In the genomic region with DNA sequence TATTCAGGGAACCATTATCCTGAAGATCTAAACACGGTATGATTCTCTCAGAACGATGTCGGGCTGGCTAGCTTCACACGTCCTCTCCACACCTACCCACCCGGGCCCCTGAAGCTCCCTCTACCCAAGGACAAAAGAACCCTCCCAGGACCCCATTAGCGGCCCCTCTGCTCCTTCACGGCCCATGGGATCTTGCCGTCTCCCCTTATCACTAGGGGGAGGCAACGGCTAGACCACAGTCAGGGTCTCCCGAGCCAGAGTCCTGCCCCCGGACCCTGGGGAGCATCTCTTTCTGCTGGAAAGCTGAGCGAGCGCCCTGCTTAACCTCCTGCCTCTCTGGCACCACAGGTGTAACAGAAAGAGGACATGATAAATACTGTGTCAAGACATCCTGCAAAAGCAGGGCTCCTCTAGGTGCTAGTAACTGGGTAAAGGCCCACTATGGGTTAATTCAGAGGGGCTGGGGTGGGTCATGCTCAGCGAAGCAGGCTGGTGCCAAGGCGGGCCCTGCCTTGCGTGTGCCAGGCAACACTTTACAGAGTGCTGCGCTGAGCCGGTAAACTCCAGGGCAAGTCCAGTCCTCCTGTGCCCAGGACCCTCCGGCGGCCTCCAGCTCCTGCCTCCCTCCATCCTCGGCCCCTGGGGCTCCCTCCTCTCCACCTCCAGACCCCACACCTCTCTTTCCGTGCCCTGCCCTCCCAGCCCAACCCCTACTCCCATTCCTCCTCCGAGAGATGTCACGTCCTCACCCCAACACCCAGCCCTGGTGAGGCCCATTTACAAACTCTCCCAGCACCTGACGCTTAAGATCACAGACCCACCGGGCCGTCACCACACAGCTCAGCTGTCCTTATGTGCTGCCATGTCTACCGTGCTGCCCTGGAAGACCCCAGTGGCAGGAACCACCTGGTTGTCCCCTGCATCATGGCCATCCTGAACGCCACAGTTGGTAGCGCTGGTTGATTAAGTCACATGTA, we compare ENCODE assay signal across 11 cellular contexts. TPM values are rescaled to one million over a fixed set of nuclear protein-coding genes. Genes with fewer than 3 reads are reported as not detected.
DNase-seq lines count a peak whose midpoint lies in the region; ATAC-seq and TF ChIP-seq lines count a peak whose summit lies in the region.
"Had no signal": no experiment of that assay in that cellular context is flagged by ENCODE, and none has a peak within 500 bp of the region (broad histone marks: within the 10 kb centered on the region; RNA-seq: fewer than 3 reads in every experiment).

No MANE protein-coding gene starts in this region.

- H3K14ac ChIP-seq in H9 (ENCODE audit: insufficient read depth, low read length) = no peak overlapping the region

- no peaks in the 10 kb centered on the region for H3K27me3 ChIP-seq in H9 (ENCODE audit: insufficient read depth, low read length)
- H3K27me3 ChIP-seq: MG63, sigmoid colon, thyroid gland had no signal

- no peak overlapping the region for H2AFZ ChIP-seq in H9 (ENCODE audit: low read length)

- peaks cover 9% of the 10 kb centered on the region for H3K79me1 ChIP-seq in H9 (ENCODE audit: insufficient read depth, low read depth, low read length, poor library complexity, severe bottlenecking)

- peaks cover 18 to 28% of the 10 kb centered on the region in 2 experiments for H3K4me1 Mint-ChIP-seq in H9
- H3K4me1 Mint-ChIP-seq in activated CD8-positive, alpha-beta T cell treated with anti-CD3 and anti-CD28 coated beads, Interleukin-2, amount 10 ng/mL, durations not matched to agents 7 days and 5 days (ENCODE audit: low read depth) = peaks cover 36% of the 10 kb centered on the region
- H3K4me1 Mint-ChIP-seq in immature natural killer cell = peaks cover 47 to 54% of the 10 kb centered on the region in 2 donors

- H3K23ac ChIP-seq in H9 (ENCODE audit: insufficient read length, low read depth, low read length) = no peak overlapping the region

- peaks cover 4 to 10% (median 7%) of the 10 kb centered on the region in 3 experiments; a peak in 5 of 7 replicates for H3K36me3 Mint-ChIP-seq in H9 (ENCODE audit: insufficient read depth in 1 of 3, low read depth in 3 of 3)
- peaks cover 11% of the 10 kb centered on the region for H3K36me3 Mint-ChIP-seq in activated CD8-positive, alpha-beta T cell treated with anti-CD3 and anti-CD28 coated beads, Interleukin-2, amount 10 ng/mL, durations not matched to agents 7 days and 5 days (ENCODE audit: low read depth)
- H3K36me3 Mint-ChIP-seq in immature natural killer cell = no peaks in the 10 kb centered on the region

- H2BK120ac ChIP-seq in H9 (ENCODE audit: low read depth, low read length, poor library complexity, severe bottlenecking) = no peak overlapping the region

- H3K4ac ChIP-seq in H9 (ENCODE audit: low read depth, low read length) = no peak overlapping the region

- peaks cover 3 to 11% of the 10 kb centered on the region in 2 experiments; a peak in 4 of 5 replicates for H3K9me3 Mint-ChIP-seq in H9
- H3K9me3 Mint-ChIP-seq in activated CD8-positive, alpha-beta T cell treated with anti-CD3 and anti-CD28 coated beads, Interleukin-2, amount 10 ng/mL, durations not matched to agents 7 days and 5 days (ENCODE audit: insufficient read depth) = peaks cover 4% of the 10 kb centered on the region
- H3K9me3 Mint-ChIP-seq in immature natural killer cell = no peaks in the 10 kb centered on the region

- H2BK5ac ChIP-seq in H9 (ENCODE audit: insufficient read length, low read length) = no peak overlapping the region

- POLR2A ChIA-PET in activated CD8-positive, alpha-beta T cell treated with anti-CD3 and anti-CD28 coated beads, Interleukin-2, amount 10 ng/mL, durations not matched to agents 7 days and 5 days (lab: Charles Lee) = no interaction called here

- no peak overlapping the region for H2BK20ac ChIP-seq in H9 (ENCODE audit: low read depth, low read length, poor library complexity, severe bottlenecking)

- H3K4me3 ChIP-seq in skin epidermis = peak overlapping the region in 3 of 7 experiments; percentile 1 to 98 (median 21)
- H3K4me3 ChIP-seq: MG63, sigmoid colon, thyroid gland had no signal

- no peak for TF ChIP-seq CTCF in H9 (conservative IDR thresholded peaks at IDR 0.05)

- H3K9me3 ChIP-seq in H9 (ENCODE audit: control insufficient read depth, low read depth, low read length) = no peaks in the 10 kb centered on the region
- H3K9me3 ChIP-seq: sigmoid colon, thyroid gland had no signal

- H3K27me3 Mint-ChIP-seq in H9 (ENCODE audit: low read depth) (peaks cover 11% of the 10 kb centered on the region), immature natural killer cell (ENCODE audit: low read depth in 3 of 3) (peaks cover 10 to 19% (median 18%) of the 10 kb centered on the region in 3 donors)
- no peaks in the 10 kb centered on the region for H3K27me3 Mint-ChIP-seq in activated CD8-positive, alpha-beta T cell treated with anti-CD3 and anti-CD28 coated beads, Interleukin-2, amount 10 ng/mL, durations not matched to agents 7 days and 5 days (ENCODE audit: low read depth)

- H3K79me2 ChIP-seq in H9 (ENCODE audit: insufficient read depth, low read length) = peaks cover 1% of the 10 kb centered on the region; the same call in 1 of the 2 replicates

- CTCF ChIA-PET in activated CD8-positive, alpha-beta T cell treated with anti-CD3 and anti-CD28 coated beads, Interleukin-2, amount 10 ng/mL, durations not matched to agents 7 days and 5 days (lab: Charles Lee) = no interaction called here

- H2BK12ac ChIP-seq in H9 (ENCODE audit: insufficient read length, low read depth, low read length) = no peak overlapping the region

- peaks cover 6% of the 10 kb centered on the region for H3K23me2 ChIP-seq in H9 (ENCODE audit: insufficient read length, low read depth, low read length, poor library complexity, severe bottlenecking)

- no peak overlapping the region for H3K18ac ChIP-seq in H9 (ENCODE audit: insufficient read length, low read depth, low read length)

- peak; percentile 15 for DNase-seq in H9
- DNase-seq in activated CD8-positive, alpha-beta T cell treated with anti-CD3 and anti-CD28 coated beads, Interleukin-2, amount 10 ng/mL, durations not matched to agents 7 days and 5 days = peak; percentile 20
- DNase-seq in immature natural killer cell = no peak
- DNase-seq in NOMO-1 treated with DMSO at 0.1 percent for 48 hours (lab: John Stamatoyannopoulos, UW; ENCODE audit: unreplicated experiment) = no peak
- DNase-seq in epidermal melanocyte (ENCODE audit: insufficient read length, low spot score) = no peak
- DNase-seq: MG63, sigmoid colon, thyroid gland had no signal

- no peaks in the 10 kb centered on the region for H4K20me1 ChIP-seq in H9 (ENCODE audit: control insufficient read depth, insufficient read depth, insufficient read length)

- no peak overlapping the region for H4K8ac ChIP-seq in H9 (replicated peaks; ENCODE audit: insufficient read length, low read depth, low read length)

- no peak overlapping the region for H3T11ph ChIP-seq in H9 (ENCODE audit: low read length)

- H4K91ac ChIP-seq in H9 (ENCODE audit: insufficient read length, low read depth, low read length) = no peak overlapping the region

- H4K5ac ChIP-seq in H9 (ENCODE audit: insufficient read length, low read depth, low read length) = no peak overlapping the region

- H3K4me3 Mint-ChIP-seq in H9 (peak overlapping the region in 1 of 2 experiments; percentile 20; a peak in 1 of 5 replicates), immature natural killer cell (peak overlapping the region in 3 of 5 donors; percentile 58 to 76 (median 66))
- H3K4me3 Mint-ChIP-seq in activated CD8-positive, alpha-beta T cell treated with anti-CD3 and anti-CD28 coated beads, Interleukin-2, amount 10 ng/mL, durations not matched to agents 7 days and 5 days = peak overlapping the region; percentile 42

- no peak overlapping the region for H3K56ac ChIP-seq in H9 (ENCODE audit: insufficient read length, low read depth, low read length)

- no peak overlapping the region for H3K9ac ChIP-seq in H9 (ENCODE audit: extremely low read depth, insufficient read length, low read length)

- no CpG with 5 or more reads among the region's 30 CpGs for WGBS in H9 (ENCODE audit: extremely low coverage, insufficient read length, low lambda C conversion rate)

- peak overlapping the region in 1 of 3 experiments; percentile 59; a peak in 3 of 7 replicates for H3K27ac Mint-ChIP-seq in H9
- peak overlapping the region; percentile 52 for H3K27ac Mint-ChIP-seq in activated CD8-positive, alpha-beta T cell treated with anti-CD3 and anti-CD28 coated beads, Interleukin-2, amount 10 ng/mL, durations not matched to agents 7 days and 5 days
- H3K27ac Mint-ChIP-seq in immature natural killer cell = peak overlapping the region in 4 of 6 donors; percentile 89 to 94 (median 91)

- no peak overlapping the region for H3K4me2 ChIP-seq in H9 (ENCODE audit: insufficient read depth, insufficient read length, low read length)

- no peak overlapping the region for H2AK5ac ChIP-seq in H9 (ENCODE audit: insufficient read length, low read length)

- H2BK15ac ChIP-seq in H9 (ENCODE audit: low read depth, low read length) = no peak overlapping the region

- no peaks in the 10 kb centered on the region for H3K4me1 ChIP-seq in H9 (ENCODE audit: insufficient read depth, low read length)

- ATAC-seq in activated CD8-positive, alpha-beta T cell treated with anti-CD3 and anti-CD28 coated beads, Interleukin-2, amount 10 ng/mL, durations not matched to agents 7 days and 5 days = no peak
- ATAC-seq in GM21825 (IDR thresholded peaks at IDR 0.05; ENCODE audit: unreplicated experiment) (no peak), HG03378 (IDR thresholded peaks at IDR 0.05; ENCODE audit: unreplicated experiment) (no peak)

- no peak overlapping the region for H3K27ac ChIP-seq in H9 (ENCODE audit: insufficient read length, low read depth, low read length)
- H3K27ac ChIP-seq in skin epidermis = peak overlapping the region in 18 of 21 experiments; percentile 7 to 98 (median 94)
- H3K27ac ChIP-seq: sigmoid colon, thyroid gland had no signal

RNA-seq across cellular contexts. Expression of a gene that starts 3.0 kb away (rescaled TPM):
- total RNA-seq in H9 (2021) = 32.3 and 32.4 TPM in 2 replicates
- total RNA-seq in activated CD8-positive, alpha-beta T cell treated with anti-CD3 and anti-CD28 coated beads, Interleukin-2, amount 10 ng/mL, durations not matched to agents 7 days and 5 days = 10 to 100 TPM; 27.1 to 34.3 TPM
- 10 to 100 TPM; 40.5 to 47.8 (median 42.2) TPM for polyA plus RNA-seq in immature natural killer cell

Comparison
In these comparisons a context has a peak if more than half of its experiments do, and no peak if none do; other contexts are left out.
1. DNase-seq: peak in H9 (single experiment) and activated CD8-positive, alpha-beta T cell treated with anti-CD3 and anti-CD28 coated beads, Interleukin-2, amount 10 ng/mL, durations not matched to agents 7 days and 5 days (single experiment); none in immature natural killer cell (0 of 3), NOMO-1 treated with DMSO at 0.1 percent for 48 hours (single experiment) and epidermal melanocyte (single experiment).